ENCODE assay signal across 8 cellular contexts in genomic region chr22:23751441-23751996, GRCh38. TPM values are rescaled to one million over a fixed set of nuclear protein-coding genes. Genes with fewer than 3 reads are reported as not detected.
DNase-seq lines count a peak whose midpoint lies in the region; ATAC-seq and TF ChIP-seq lines count a peak whose summit lies in the region.

No MANE protein-coding gene starts in this region.

- H3K9me3 ChIP-seq in HCT116 (ENCODE audit: control insufficient read depth in 1 of 2, insufficient read depth in 1 of 2, low read depth in 1 of 2, low read length in 2 of 2) = no peaks in the 10 kb centered on the region
- H3K9me3 ChIP-seq in T-helper 17 cell (ENCODE audit: control insufficient read depth, low read length, poor library complexity, severe bottlenecking) = no peaks in the 10 kb centered on the region

- TF ChIP-seq CTCF in HCT116 (IDR thresholded peaks at IDR 0.05 in 2 of 3, conservative IDR thresholded peaks at IDR 0.05 in 1 of 3; ENCODE audit: borderline replicate concordance in 1 of 3, insufficient read depth in 1 of 3, low read depth in 2 of 3, low read length in 2 of 3) = no peak
- no peak for TF ChIP-seq CTCF in fibroblast of the aortic adventitia (IDR thresholded peaks at IDR 0.05; ENCODE audit: insufficient read depth, low read length)
- no peak for TF ChIP-seq CTCF in omental fat pad (IDR thresholded peaks at IDR 0.05)

- H3K27me3 Mint-ChIP-seq in T-helper 17 cell = no peaks in the 10 kb centered on the region

- H3K27ac ChIP-seq in HCT116 (ENCODE audit: low read depth, low read length) = peak overlapping the region; percentile 86

- peaks cover 2% of the 10 kb centered on the region for H3K36me3 Mint-ChIP-seq in T-helper 17 cell (ENCODE audit: low read depth)

- peak; percentile 45 for ATAC-seq in HCT116
- no peak for ATAC-seq in T-helper 17 cell
- peak; percentile 46 for ATAC-seq in omental fat pad (ENCODE audit: low FRiP score)
- no peak for ATAC-seq in GM19351 (IDR thresholded peaks at IDR 0.05; ENCODE audit: unreplicated experiment)

- no peak for TF ChIP-seq RAD21 in HCT116 (IDR thresholded peaks at IDR 0.05; ENCODE audit: low read depth)

- no peaks in the 10 kb centered on the region for H3K27me3 ChIP-seq in HCT116 (ENCODE audit: insufficient read depth, low read length)

- H3K9ac ChIP-seq in HCT116 (ENCODE audit: low read length) = peak overlapping the region; percentile 92

- no peaks in the 10 kb centered on the region for H3K9me2 ChIP-seq in HCT116 (ENCODE audit: insufficient read depth)

- no peaks in the 10 kb centered on the region for H3K79me2 ChIP-seq in HCT116 (ENCODE audit: insufficient read depth, low read length)

- TF ChIP-seq POLR2A in HCT116 (IDR thresholded peaks at IDR 0.05; ENCODE audit: borderline replicate concordance, extremely low read depth, insufficient read depth, insufficient read length) = peak; percentile 11

- BruUV-seq in HCT116 (replicated peaks; lab: Mats Ljungman, UMichigan) = no TSS peak

- no peak overlapping the region for H2AFZ ChIP-seq in HCT116 (ENCODE audit: low read depth, low read length, poor library complexity, severe bottlenecking)

- CTCF ChIA-PET in HCT116 (lab: Charles Lee) = interaction anchor here (0.6 to 1.0 kb wide), 2 partner anchors 20 to 98 kb away, joined by 3 to 5 read pairs; no protein-coding TSS in a partner anchor

- RAD21 ChIA-PET in HCT116 (lab: Charles Lee; ENCODE audit: low non-redundant PET in 1 of 2, low total read pairs in 2 of 2, uncharacterized antibody in 2 of 2, unreplicated experiment in 2 of 2) = no interaction called here

- peak overlapping the region; percentile 88 for H3K4me3 Mint-ChIP-seq in T-helper 17 cell

- no peaks in the 10 kb centered on the region for H4K20me1 ChIP-seq in HCT116 (ENCODE audit: insufficient read depth)

- peaks cover 8 to 25% of the 10 kb centered on the region in 2 experiments for H3K4me1 ChIP-seq in HCT116 (ENCODE audit: control insufficient read depth in 1 of 2, insufficient read depth in 2 of 2, low read length in 2 of 2)

- peaks cover 9% of the 10 kb centered on the region for H3K4me1 Mint-ChIP-seq in T-helper 17 cell

- DNase-seq in COLO668 (lab: John Stamatoyannopoulos, UW; ENCODE audit: unreplicated experiment) = peak; percentile 38
- DNase-seq in HCT116 (ENCODE audit: low read depth, low spot score) = no peak
- no peak for DNase-seq in T-helper 17 cell
- DNase-seq in fibroblast of the aortic adventitia (ENCODE audit: low read depth) = no peak
- no peak for DNase-seq in omental fat pad (ENCODE audit: low spot score)
- no peak for DNase-seq in NCI-H2029 treated with DMSO at 0.1 percent for 48 hours (lab: John Stamatoyannopoulos, UW)
- no peak for DNase-seq in NOMO-1 treated with dmso at 0.1 percent for 144 hours (lab: John Stamatoyannopoulos, UW; ENCODE audit: unreplicated experiment)

- H3K36me3 ChIP-seq in HCT116 (ENCODE audit: control insufficient read depth in 1 of 2, insufficient read depth in 2 of 2, low read length in 2 of 2) = no peaks in the 10 kb centered on the region

- peak overlapping the region; percentile 65 to 81 for H3K4me3 ChIP-seq in HCT116 (replicated peaks in 1 of 2; ENCODE audit: low read depth in 1 of 2, low read length in 2 of 2)
- H3K4me3 ChIP-seq in fibroblast of the aortic adventitia (ENCODE audit: low read depth, low read length) = peak overlapping the region; percentile 91

- peak overlapping the region; percentile 94 for H3K4me2 ChIP-seq in HCT116 (ENCODE audit: low read length)

- H3K27ac Mint-ChIP-seq in T-helper 17 cell = peak overlapping the region; percentile 34

- POLR2A ChIA-PET in HCT116 (lab: Charles Lee) = interaction anchor here (0.9 to 1.2 kb wide), 5 partner anchors 15 to 106 kb away, joined by 3 to 6 read pairs (median 3); partner anchors contain the start of genes SLC2A11 and SMARCB1

- intact Hi-C loops in HCT116 (cut with micrococcal nuclease) = no loop called here

TF ChIP-seq in HCT116, 20 proteins besides CTCF, POLR2A, EP300 and RAD21 (continues in another document):
- TF ChIP-seq ZFX (IDR thresholded peaks at IDR 0.05) (peak; percentile 38; the same call in 1 of the 2 replicates), EGR1 (IDR thresholded peaks at IDR 0.05; ENCODE audit: low read depth) (peak; percentile 97), SP1 (IDR thresholded peaks at IDR 0.05; ENCODE audit: low read depth) (no peak), MAX (IDR thresholded peaks at IDR 0.05) (peak; percentile 47; the same call in 1 of the 2 replicates), SRF (IDR thresholded peaks at IDR 0.05; ENCODE audit: low read depth) (no peak), ATF3 (IDR thresholded peaks at IDR 0.05) (no peak), FOSL1 (IDR thresholded peaks at IDR 0.05; ENCODE audit: low read depth) (no peak), SIN3A (IDR thresholded peaks at IDR 0.05; ENCODE audit: low read depth) (no peak), CBX3 (IDR thresholded peaks at IDR 0.05; ENCODE audit: low read depth) (peak; percentile 30; the same call in 1 of the 2 replicates), ZNF274 (IDR thresholded peaks at IDR 0.05; ENCODE audit: low read depth, low read length) (no peak), TCF7L2 (IDR thresholded peaks at IDR 0.05; ENCODE audit: borderline replicate concordance, extremely low read depth, insufficient read depth, insufficient read length) (no peak), EZH2 (IDR thresholded peaks at IDR 0.05) (no peak), POLR2AphosphoS5 (IDR thresholded peaks at IDR 0.05; ENCODE audit: low read depth, low read length) (no peak), EZH2phosphoT487 (IDR thresholded peaks at IDR 0.05; ENCODE audit: borderline replicate concordance) (no peak), REST (IDR thresholded peaks at IDR 0.05; ENCODE audit: low read depth) (no peak)

RNA-seq across cellular contexts. Expression of gene ZNF70, which starts 0.6 kb away (rescaled TPM):
- 3.2 TPM for total RNA-seq in HCT116 (2021; ENCODE audit: unreplicated experiment)
- polyA plus RNA-seq in HCT116 (2012) = 0.94 and 1.4 TPM in 2 replicates
- total RNA-seq in T-helper 17 cell = 1 to 10 TPM; 1.8 to 1.9 TPM
- total RNA-seq in fibroblast of the aortic adventitia (ENCODE audit: low replicate concordance) = 5.3 and 5.9 TPM in 2 replicates
- 1 to 10 TPM; 2.8 to 5.1 (median 4.0) TPM for total RNA-seq in omental fat pad

RNA-seq across cellular contexts. Expression of gene VPREB3, which starts 2.7 kb away (rescaled TPM):
- total RNA-seq in HCT116 (2021; ENCODE audit: unreplicated experiment) = 2.4 TPM
- polyA plus RNA-seq in HCT116 (2012) = 3.7 and 4.1 TPM in 2 replicates
- total RNA-seq in T-helper 17 cell = 1 to 10 TPM in 1 of 2 donors, not detected in 1; 4.4 TPM
- not detected in 2 replicates for total RNA-seq in fibroblast of the aortic adventitia (ENCODE audit: low replicate concordance)
- not detected for total RNA-seq in omental fat pad

RNA-seq across cellular contexts. Expression of gene C22orf15, which starts 11.3 kb away (rescaled TPM):
- total RNA-seq in HCT116 (2021; ENCODE audit: unreplicated experiment) (not detected), T-helper 17 cell (under 1 TPM; 0.30 to 0.81 TPM), fibroblast of the aortic adventitia (ENCODE audit: low replicate concordance) (0.18 and 4.9 TPM in 2 replicates), omental fat pad (not detected)
- polyA plus RNA-seq in HCT116 (2012) = 0.23 and 0.24 TPM in 2 replicates

RNA-seq across cellular contexts. Expression of gene CHCHD10, which starts 16.3 kb away (rescaled TPM):
- 279 TPM for total RNA-seq in HCT116 (2021; ENCODE audit: unreplicated experiment)
- polyA plus RNA-seq in HCT116 (2012) = 397 and 460 TPM in 2 replicates
- total RNA-seq in T-helper 17 cell = 10 to 100 TPM; 31.6 to 44.0 TPM
- 2.5 and 2.6 TPM in 2 replicates for total RNA-seq in fibroblast of the aortic adventitia (ENCODE audit: low replicate concordance)
- total RNA-seq in omental fat pad = 10 to 100 TPM; 19.9 to 61.2 (median 31.2) TPM

RNA-seq across cellular contexts. Expression of gene MMP11, which starts 21.1 kb away (rescaled TPM):
- total RNA-seq in HCT116 (2021; ENCODE audit: unreplicated experiment) (7.4 TPM), T-helper 17 cell (1 to 10 TPM in 1 of 2 donors, under 1 TPM in 1; 0.76 to 1.2 TPM), fibroblast of the aortic adventitia (ENCODE audit: low replicate concordance) (5.1 and 47.8 TPM in 2 replicates), omental fat pad (1 to 10 TPM in 2 of 4 donors, under 1 TPM in 1, not detected in 1; 0.79 to 3.1 (median 2.1) TPM)
- 6.2 and 8.3 TPM in 2 replicates for polyA plus RNA-seq in HCT116 (2012)

Comparison
In these comparisons a context has a peak if more than half of its experiments do, and no peak if none do; other contexts are left out.
1. ATAC-seq: peak in HCT116 (single experiment) and omental fat pad (single experiment); none in T-helper 17 cell (single experiment) and GM19351 (single experiment).